8 cellular contexts compared by ENCODE assay signal in the genomic region with DNA sequence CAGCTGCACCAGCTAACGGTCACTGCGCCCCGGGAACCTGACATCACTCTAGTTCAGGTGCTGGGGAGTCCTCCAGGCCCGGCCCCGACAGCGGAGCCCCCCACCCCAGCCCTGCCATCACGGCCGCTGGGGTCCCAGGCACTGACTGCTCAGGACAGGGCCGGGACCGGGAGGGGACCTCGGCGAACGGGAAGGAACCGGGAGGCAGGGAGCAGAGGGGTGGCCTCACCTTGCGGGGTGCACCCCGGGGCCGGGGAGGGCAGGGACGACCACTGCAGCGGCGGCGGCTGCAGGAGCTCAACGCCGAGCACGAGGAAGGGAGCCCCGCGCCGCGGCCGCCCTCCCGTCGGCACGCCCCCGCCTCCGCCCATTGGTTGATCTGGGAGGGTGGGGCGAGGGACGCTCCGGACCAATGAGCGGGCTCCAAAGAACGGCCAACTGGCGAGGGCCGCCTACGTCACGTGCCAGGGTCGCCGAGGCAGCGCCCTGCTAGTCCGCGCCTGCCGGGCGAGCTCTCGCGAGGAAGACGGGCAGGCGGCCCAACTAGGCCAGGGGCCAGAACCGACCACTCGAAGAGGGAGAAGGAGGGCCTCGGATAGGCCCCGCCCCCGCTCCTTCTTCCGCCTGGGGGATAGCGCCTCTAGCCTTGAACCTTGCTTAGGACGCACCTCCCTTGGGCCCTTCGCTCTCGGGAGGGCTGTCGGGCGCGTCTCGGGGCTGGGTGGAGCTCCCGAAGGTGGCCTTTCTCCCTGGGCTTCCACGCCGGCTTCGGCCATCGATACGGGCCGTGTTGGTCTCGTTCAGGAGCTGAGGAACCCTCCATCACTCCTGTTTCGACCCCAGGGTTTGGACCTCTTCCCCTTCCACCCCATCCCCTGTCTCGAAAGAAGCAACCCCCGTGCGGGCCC. TPM values are rescaled to one million over a fixed set of nuclear protein-coding genes. Genes with fewer than 3 reads are reported as not detected.
DNase-seq lines count a peak whose midpoint lies in the region; ATAC-seq and TF ChIP-seq lines count a peak whose summit lies in the region.

ADISSP (minus strand) TSS at position 320 of the 908 bp plus-strand sequence. CDS start 7,653 bp downstream, outside the sequence.

- H3K79me2 ChIP-seq in neural progenitor cell (ENCODE audit: low read depth) = peaks cover 5% of the 10 kb centered on the region

- DNase-seq in GM04504 (ENCODE audit: low read depth) (peak; percentile 96), HEK293T (ENCODE audit: extremely low spot score) (peak; percentile 99), MV-4-11 (lab: John Stamatoyannopoulos, UW) (peak; percentile 98), SK-MEL-5 (ENCODE audit: low read depth, low spot score) (peak; percentile 98), foreskin keratinocyte (peak; percentile 89 to 94), neural progenitor cell (ENCODE audit: low spot score) (peak; percentile 99), stromal cell of bone marrow (ENCODE audit: low read depth) (peak; percentile 96)
- DNase-seq in activated naive CD4-positive, alpha-beta T cell treated with Interleukin-2 at 50 U/mL for 16 hours = peak; percentile 98

- H3K4me1 Mint-ChIP-seq in neural progenitor cell = peaks cover 31% of the 10 kb centered on the region

- H4K20me1 ChIP-seq in neural progenitor cell (ENCODE audit: low read depth) = peaks cover 6% of the 10 kb centered on the region

- H3K4me3 ChIP-seq in neural progenitor cell = peak within 1 kb of the TSS; percentile 68

- CTCF ChIA-PET in HEK293T (lab: Yijun Ruan, JAX) = interaction anchor here (0.8 to 2.2 kb wide), 10 partner anchors 11 to 91 kb away, joined by 3 to 17 read pairs (median 6); partner anchors contain the start of gene SPEF1

- peaks cover 16% of the 10 kb centered on the region for H3F3A ChIP-seq in neural progenitor cell (ENCODE audit: low read depth)

- H3K27me3 ChIP-seq in foreskin keratinocyte (no peaks in the 10 kb centered on the region), neural progenitor cell (peaks cover 21% of the 10 kb centered on the region)

- H3K9ac ChIP-seq in neural progenitor cell = peak within 1 kb of the TSS; percentile 46

- peak; percentile 43 for TF ChIP-seq CTCF in foreskin keratinocyte (conservative IDR thresholded peaks at IDR 0.05)
- peak; percentile 15 for TF ChIP-seq CTCF in neural progenitor cell (IDR thresholded peaks at IDR 0.05)

- ATAC-seq in foreskin keratinocyte = peak; percentile 91

- no peaks in the 10 kb centered on the region for H3K4me1 ChIP-seq in foreskin keratinocyte
- H3K4me1 ChIP-seq in neural progenitor cell = peaks cover 15% of the 10 kb centered on the region

- H3K36me3 Mint-ChIP-seq in neural progenitor cell = peaks cover 2% of the 10 kb centered on the region

- peak within 1 kb of the TSS; percentile 98 for H3K27ac Mint-ChIP-seq in neural progenitor cell

- peak within 1 kb of the TSS; percentile 98 for H3K4me2 ChIP-seq in neural progenitor cell

- peak within 1 kb of the TSS; percentile 88 for H2AFZ ChIP-seq in neural progenitor cell (replicated peaks)

- POLR2A ChIA-PET in HEK293T (lab: Yijun Ruan, JAX) = interaction anchor here (0.6 to 3.6 kb wide), 25 partner anchors 8 to 316 kb away, joined by 3 to 41 read pairs (median 5); partner anchors contain the start of genes AP5S1, CDC25B, CENPB and SPEF1

- peak within 1 kb of the TSS; percentile 44 for H3K27ac ChIP-seq in foreskin keratinocyte
- no peak within 1 kb of the TSS for H3K27ac ChIP-seq in neural progenitor cell

- in situ Hi-C loops in SK-MEL-5 (cut with HindIII; ENCODE audit: low pct_unique_long_range_greater_than_20kb, low sequenced_read_pairs) = no loop called here

- no peaks in the 10 kb centered on the region for H3K36me3 ChIP-seq in neural progenitor cell

- peak within 1 kb of the TSS; percentile 91 for H3K4me3 Mint-ChIP-seq in neural progenitor cell

- H3K9me3 ChIP-seq in neural progenitor cell (ENCODE audit: low read depth) = no peaks in the 10 kb centered on the region

- H3K27me3 Mint-ChIP-seq in neural progenitor cell (ENCODE audit: insufficient read depth, low read depth) = peaks cover 17% of the 10 kb centered on the region

- H3K9me3 Mint-ChIP-seq in neural progenitor cell = no peaks in the 10 kb centered on the region

TF ChIP-seq in HEK293T, 16 proteins besides CTCF, POLR2A, EP300 and RAD21:
- TF ChIP-seq FOXA1 (IDR thresholded peaks at IDR 0.05) = no peak
- TF ChIP-seq ARNT (IDR thresholded peaks at IDR 0.05) = no peak
- TF ChIP-seq FOXK2 (IDR thresholded peaks at IDR 0.05) = no peak
- peak; percentile 74 for TF ChIP-seq L3MBTL2 (conservative IDR thresholded peaks at IDR 0.05)
- TF ChIP-seq NFRKB (IDR thresholded peaks at IDR 0.05) = no peak
- TF ChIP-seq HDGF (IDR thresholded peaks at IDR 0.05; ENCODE audit: borderline replicate concordance) = peak; percentile 89; the same call in 1 of the 2 replicates
- no peak for TF ChIP-seq TARDBP (IDR thresholded peaks at IDR 0.05)
- TF ChIP-seq, protein P1, sequence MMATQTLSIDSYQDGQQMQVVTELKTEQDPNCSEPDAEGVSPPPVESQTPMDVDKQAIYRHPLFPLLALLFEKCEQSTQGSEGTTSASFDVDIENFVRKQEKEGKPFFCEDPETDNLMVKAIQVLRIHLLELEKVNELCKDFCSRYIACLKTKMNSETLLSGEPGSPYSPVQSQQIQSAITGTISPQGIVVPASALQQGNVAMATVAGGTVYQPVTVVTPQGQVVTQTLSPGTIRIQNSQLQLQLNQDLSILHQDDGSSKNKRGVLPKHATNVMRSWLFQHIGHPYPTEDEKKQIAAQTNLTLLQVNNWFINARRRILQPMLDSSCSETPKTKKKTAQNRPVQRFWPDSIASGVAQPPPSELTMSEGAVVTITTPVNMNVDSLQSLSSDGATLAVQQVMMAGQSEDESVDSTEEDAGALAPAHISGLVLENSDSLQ (IDR thresholded peaks at IDR 0.05) = peak; percentile 65
- no peak for TF ChIP-seq FOXM1 (IDR thresholded peaks at IDR 0.05; ENCODE audit: borderline replicate concordance)

RNA-seq across cellular contexts. Expression of gene ADISSP, which starts in this region (rescaled TPM):
- total RNA-seq in SK-MEL-5 (2014; rRNA removed; shearing (Covaris generic)) = 63.5 and 69.7 TPM in 2 replicates
- 83.7 and 90.6 TPM in 2 replicates for polyA plus RNA-seq in SK-MEL-5 (2015; cell fraction: cytosol; rRNA removed)
- polyA plus RNA-seq in SK-MEL-5 (2015; cell fraction: nucleus; rRNA removed) = 18.5 and 22.7 TPM in 2 replicates
- total RNA-seq in foreskin keratinocyte = 77.4 and 81.3 TPM in 2 replicates
- polyA plus RNA-seq in foreskin keratinocyte = 93.0 and 100 TPM in 2 replicates
- total RNA-seq in neural progenitor cell (ENCODE audit: low replicate concordance) = 17.6 and 42.8 TPM in 2 replicates
